ENCODE assay signal across 24 cellular contexts in genomic region chr2:63218800-63219511, GRCh38.
A peak's percentile ranks its signal among the peaks of the same experiment; 100 is the strongest.
DNase-seq lines count a peak whose midpoint lies in the region; TF ChIP-seq lines count a peak whose summit lies in the region.
"Had no signal": no experiment of that assay in that cellular context is flagged by ENCODE, and none has a peak within 500 bp of the region (broad histone marks: within the 10 kb centered on the region; RNA-seq: fewer than 3 reads in every experiment).

No MANE protein-coding gene starts in this region.

- no peak overlapping the region for H3K27ac ChIP-seq in prostate gland
- H3K27ac ChIP-seq: SJSA1, thyroid gland had no signal

- intact Hi-C loops in prostate gland (cut with DNase I), result no loop called here

- no peak overlapping the region for H3K4me3 ChIP-seq in prostate gland
- H3K4me3 ChIP-seq: mucosa of descending colon, SJSA1, thyroid gland had no signal

- whole genome bisulfite sequencing in prostate gland, result 73% methylated on average over 4 of the region's 4 CpGs

- no peaks in the 10 kb centered on the region for H3K36me3 ChIP-seq in prostate gland
- H3K36me3 ChIP-seq: SJSA1, thyroid gland had no signal

- H3K27me3 ChIP-seq in prostate gland (replicated peaks; ENCODE audit: insufficient read depth), result no peaks in the 10 kb centered on the region
- H3K27me3 ChIP-seq: SJSA1, thyroid gland had no signal

- no peak for TF ChIP-seq CTCF in prostate gland (IDR thresholded peaks at IDR 0.05)

- DNase-seq in Daoy (ENCODE audit: low read depth), result peak; percentile 7
- DNase-seq in M059J (ENCODE audit: low read depth), result peak; percentile 59
- peak; percentile 48 for DNase-seq in SW480 (ENCODE audit: low spot score)
- peak; percentile 27 for DNase-seq in kidney tubule cell (ENCODE audit: low spot score)
- no peak for DNase-seq in effector CD4-positive, alpha-beta T cell
- DNase-seq in prostate gland (ENCODE audit: low spot score), result no peak
- DNase-seq in NCI-H774 (lab: John Stamatoyannopoulos, UW), result no peak
- DNase-seq: activated CD8-positive, alpha-beta T cell treated with anti-CD3 and anti-CD28 coated beads, Interleukin-2, amount 10 ng/mL, durations not matched to agents 7 days and 5 days; activated naive CD4-positive, alpha-beta T cell treated with Interleukin-2 at 50 U/mL for 16 hours; activated T-cell treated with anti-CD3 and anti-CD28 coated beads, Interleukin-2, amount 50 U/mL, for 4 hours; amniotic stem cell; Calu3; caudate nucleus; dermis blood vessel endothelial cell; immature natural killer cell; IMR-90; mucosa of descending colon; MV-4-11; NCI-H2029; NCI-H510A; stimulated activated CD4-positive, alpha-beta T cell treated with anti-CD3 and anti-CD28 coated beads, Interleukin-1b, Interleukin-23, amount 100 ng/mL, for 48 hours; stimulated activated naive CD4-positive, alpha-beta T cell treated with Interleukin-2 at 50 U/mL for 16 hours; thyroid gland had no signal

- no peak for TF ChIP-seq POLR2A in prostate gland (IDR thresholded peaks at IDR 0.05)

- H3K9me3 ChIP-seq in prostate gland, result no peaks in the 10 kb centered on the region
- H3K9me3 ChIP-seq: SJSA1, thyroid gland had no signal

- H3K4me1 ChIP-seq in prostate gland (replicated peaks), result no peaks in the 10 kb centered on the region
- H3K4me1 ChIP-seq: SJSA1, thyroid gland had no signal

Comparison
In these comparisons a context has a peak if more than half of its experiments do, and no peak if none do; other contexts are left out.
1. DNase-seq: peak in Daoy (single experiment), M059J (single experiment), SW480 (single experiment) and kidney tubule cell (single experiment); none in effector CD4-positive, alpha-beta T cell (single experiment), prostate gland (single experiment) and NCI-H774 (single experiment).